In the genomic region with DNA sequence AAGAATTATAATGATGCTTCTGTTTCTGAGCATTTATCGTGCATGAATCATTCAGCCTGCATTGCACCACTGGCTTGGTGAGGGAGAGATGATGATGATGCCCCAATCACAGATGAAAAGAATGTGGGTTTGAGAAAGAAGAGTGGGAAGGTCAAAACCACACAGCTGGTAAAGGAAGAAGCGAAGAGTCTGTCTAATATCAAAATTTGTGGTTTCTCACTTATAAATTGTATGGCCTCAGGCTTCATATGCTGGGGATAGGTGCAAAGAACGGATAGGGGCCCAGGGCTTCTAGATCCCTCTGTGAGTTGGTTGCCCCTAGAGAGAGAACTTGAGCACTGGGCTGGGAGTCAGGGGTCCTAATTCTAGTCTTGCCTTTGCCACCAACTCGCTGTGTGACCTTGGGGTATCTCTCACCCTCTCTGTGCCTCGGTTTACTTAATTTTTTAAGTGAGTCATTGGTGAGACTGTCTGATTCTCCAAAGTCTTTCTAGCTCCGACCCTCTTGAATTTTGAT, we compare ENCODE assay signal across 10 cellular contexts. TPM values are rescaled to one million over a fixed set of nuclear protein-coding genes. Genes with fewer than 3 reads are reported as not detected.
DNase-seq lines count a peak whose midpoint lies in the region; TF ChIP-seq lines count a peak whose summit lies in the region.
"Had no signal": no experiment of that assay in that cellular context is flagged by ENCODE, and none has a peak within 500 bp of the region (broad histone marks: within the 10 kb centered on the region; RNA-seq: fewer than 3 reads in every experiment).

No MANE protein-coding gene starts in this region.

- TF ChIP-seq CTCF in fibroblast of the aortic adventitia (IDR thresholded peaks at IDR 0.05; ENCODE audit: insufficient read depth, low read length): no peak
- no peak for TF ChIP-seq CTCF in right atrium auricular region (IDR thresholded peaks at IDR 0.05)
- TF ChIP-seq CTCF in uterus (IDR thresholded peaks at IDR 0.05): no peak

- intact Hi-C loops in uterus (cut with DNase I; ENCODE audit: low total_unique reads): no loop called here

- no peak for TF ChIP-seq POLR2A in uterus (IDR thresholded peaks at IDR 0.05)

- no peak overlapping the region for H3K27ac ChIP-seq in right atrium auricular region
- H3K27ac ChIP-seq in uterus: no peak overlapping the region
- H3K27ac ChIP-seq: HL-60 had no signal

- H3K9me3 ChIP-seq in right atrium auricular region (no peaks in the 10 kb centered on the region), uterus (no peaks in the 10 kb centered on the region)

- no peaks in the 10 kb centered on the region for H3K36me3 ChIP-seq in right atrium auricular region
- no peaks in the 10 kb centered on the region for H3K36me3 ChIP-seq in uterus

- peak in 2 of 3 donors; percentile 30 to 52 for DNase-seq in stimulated activated CD4-positive, alpha-beta T cell treated with anti-CD3 and anti-CD28 coated beads, Interleukin-12 subunit alpha, Interleukin-12 subunit beta, amount 100 ng/mL, for 48 hours (ENCODE audit: low read depth in 2 of 3, low spot score in 1 of 3)
- DNase-seq in stimulated activated CD4-positive, alpha-beta T cell treated with anti-CD3 and anti-CD28 coated beads, Interleukin-12 subunit alpha, Interleukin-12 subunit beta, amount 100 ng/mL, for 4 hours: no peak
- DNase-seq in activated CD8-positive, alpha-beta memory T cell treated with anti-CD3 and anti-CD28 coated beads, Interleukin-2, amount 50 U/mL, for 48 hours: peak; percentile 62
- DNase-seq in fibroblast of the aortic adventitia (ENCODE audit: low read depth) (peak; percentile 43), right atrium auricular region (ENCODE audit: low spot score) (no peak), uterus (no peak), epidermal melanocyte (ENCODE audit: insufficient read length, low spot score) (no peak), HT-29 (ENCODE audit: low spot score) (no peak)

- no peaks in the 10 kb centered on the region for H3K27me3 ChIP-seq in right atrium auricular region
- no peaks in the 10 kb centered on the region for H3K27me3 ChIP-seq in uterus

- H3K4me1 ChIP-seq in right atrium auricular region (peaks cover 0 to 10% of the 10 kb centered on the region in 2 donors), uterus (no peaks in the 10 kb centered on the region)

- H3K4me3 ChIP-seq in fibroblast of the aortic adventitia (ENCODE audit: low read depth, low read length): no peak overlapping the region
- H3K4me3 ChIP-seq in right atrium auricular region: no peak overlapping the region
- H3K4me3 ChIP-seq in uterus: no peak overlapping the region

RNA-seq across cellular contexts. Expression of gene OASL, which starts 2.2 kb away (rescaled TPM):
- total RNA-seq in fibroblast of the aortic adventitia (ENCODE audit: low replicate concordance): 0.33 TPM in 1 of 2 replicates, not detected in the other
- total RNA-seq in right atrium auricular region: under 1 TPM in 1 of 2 donors, not detected in 1; 0.70 TPM
- total RNA-seq in uterus: under 1 TPM in 2 of 4 donors, not detected in 2; 0.35 to 0.82 TPM
- 17.4 and 18.0 TPM in 2 replicates for total RNA-seq in HT-29 (2014; rRNA removed; shearing (Covaris generic))

RNA-seq across cellular contexts. Expression of gene C12orf43, which starts 20.6 kb away (rescaled TPM):
- total RNA-seq in fibroblast of the aortic adventitia (ENCODE audit: low replicate concordance) (12.7 and 17.8 TPM in 2 replicates), right atrium auricular region (10 to 100 TPM in 1 of 2 donors, 1 to 10 TPM in 1; 8.8 to 12.1 TPM), uterus (10 to 100 TPM; 12.2 to 23.5 (median 19.0) TPM)
- total RNA-seq in HT-29 (2014; rRNA removed; shearing (Covaris generic)): 10.9 and 18.9 TPM in 2 replicates

RNA-seq across cellular contexts. Expression of gene HNF1A, which starts 58.5 kb away (rescaled TPM):
- total RNA-seq in fibroblast of the aortic adventitia (ENCODE audit: low replicate concordance): 0.09 TPM in 1 of 2 replicates, not detected in the other
- not detected for total RNA-seq in right atrium auricular region
- total RNA-seq in uterus: 10 to 100 TPM in 1 of 4 donors, not detected in 3; 11.8 TPM
- 31.1 and 41.7 TPM in 2 replicates for total RNA-seq in HT-29 (2014; rRNA removed; shearing (Covaris generic))
- total RNA-seq: OCI-LY7 had no signal

Comparison
In these comparisons a context has a peak if more than half of its experiments do, and no peak if none do; other contexts are left out.
1. DNase-seq: peak in stimulated activated CD4-positive, alpha-beta T cell treated with anti-CD3 and anti-CD28 coated beads, Interleukin-12 subunit alpha, Interleukin-12 subunit beta, amount 100 ng/mL, for 48 hours (2 of 3), activated CD8-positive, alpha-beta memory T cell treated with anti-CD3 and anti-CD28 coated beads, Interleukin-2, amount 50 U/mL, for 48 hours (single experiment) and fibroblast of the aortic adventitia (single experiment); none in stimulated activated CD4-positive, alpha-beta T cell treated with anti-CD3 and anti-CD28 coated beads, Interleukin-12 subunit alpha, Interleukin-12 subunit beta, amount 100 ng/mL, for 4 hours (single experiment), right atrium auricular region (single experiment), uterus (0 of 2), epidermal melanocyte (single experiment) and HT-29 (single experiment).
2. RNA of gene OASL, which starts 2.2 kb away (total RNA-seq): 17.4 to 18.0 TPM in HT-29; 0.70 TPM in right atrium auricular region, 0.35 to 0.82 TPM in uterus and 0.33 TPM in fibroblast of the aortic adventitia; every median in the first group is over 10 times any median in the second.